In genomic region chr1:233114159-233114558, GRCh38 we compare ENCODE assay signal across 12 cellular contexts.
DNase-seq lines count a peak whose midpoint lies in the region; ATAC-seq, FAIRE-seq and TF ChIP-seq lines count a peak whose summit lies in the region.
"Had no signal": no experiment of that assay in that cellular context is flagged by ENCODE, and none has a peak within 500 bp of the region (broad histone marks: within the 10 kb centered on the region; RNA-seq: fewer than 3 reads in every experiment).

No MANE protein-coding gene starts in this region.

- intact Hi-C loops in stomach (cut with DNase I; ENCODE audit: low total_unique reads), result no loop called here

- peaks cover 2% of the 10 kb centered on the region for H3K36me3 Mint-ChIP-seq in astrocyte (ENCODE audit: low read depth, unreplicated experiment)

- H3K9me3 ChIP-seq in HUES6 (ENCODE audit: control insufficient read depth, insufficient read depth, low read depth, low read length), result no peaks in the 10 kb centered on the region
- no peaks in the 10 kb centered on the region for H3K9me3 ChIP-seq in astrocyte (ENCODE audit: insufficient read depth, low read depth, low read length)
- H3K9me3 ChIP-seq in keratinocyte (ENCODE audit: control insufficient read depth, low read depth, low read length), result no peaks in the 10 kb centered on the region
- H3K9me3 ChIP-seq in stomach, result no peaks in the 10 kb centered on the region
- H3K9me3 ChIP-seq: tibial artery had no signal

- H3K9me1 ChIP-seq in keratinocyte (ENCODE audit: control insufficient read depth, extremely low read depth, insufficient read depth, low read length), result no peaks in the 10 kb centered on the region

- DNase-seq in astrocyte (ENCODE audit: low read depth) (peak; percentile 79), keratinocyte (ENCODE audit: low read depth, low spot score) (no peak), GM10248 (ENCODE audit: extremely low spot score) (no peak), stomach (no peak), DMS153 treated with DMSO at 0.1 percent for 48 hours (lab: John Stamatoyannopoulos, UW; ENCODE audit: unreplicated experiment) (no peak)
- DNase-seq: NCI-H345 had no signal

- H2AFZ ChIP-seq in ACC112 (ENCODE audit: low read length, unreplicated experiment) (no peak overlapping the region), astrocyte (ENCODE audit: low read depth, low read length) (no peak overlapping the region), keratinocyte (ENCODE audit: control insufficient read depth, low read length) (no peak overlapping the region)

- TF ChIP-seq POLR2A in stomach (IDR thresholded peaks at IDR 0.05), result no peak

- H3K27me3 ChIP-seq in ACC112 (ENCODE audit: insufficient read depth, low read length), result no peaks in the 10 kb centered on the region
- no peaks in the 10 kb centered on the region for H3K27me3 ChIP-seq in HUES6 (ENCODE audit: control insufficient read depth, insufficient read depth, low read length)
- H3K27me3 ChIP-seq in astrocyte (ENCODE audit: insufficient read depth, low read length), result no peaks in the 10 kb centered on the region
- H3K27me3 ChIP-seq in keratinocyte (ENCODE audit: control insufficient read depth, extremely low read depth, insufficient read depth, low read length), result no peaks in the 10 kb centered on the region
- H3K27me3 ChIP-seq in stomach, result no peaks in the 10 kb centered on the region
- H3K27me3 ChIP-seq: tibial artery had no signal

- H3K4me1 Mint-ChIP-seq in astrocyte (ENCODE audit: low read depth, unreplicated experiment), result peaks cover 40% of the 10 kb centered on the region

- CTCF ChIA-PET in GM10248 (lab: Yijun Ruan, JAX), result no interaction called here

- FAIRE-seq in astrocyte (lab: Jason Lieb, UNC), result no peak
- FAIRE-seq in keratinocyte (lab: Jason Lieb, UNC), result peak; percentile 86
- FAIRE-seq: D721Med had no signal

- 79 to 87% (median 85%) methylated on average over 5 of the region's 5 CpGs for WGBS in stomach, 5 donors

- ATAC-seq in HG03039 (IDR thresholded peaks at IDR 0.05; ENCODE audit: unreplicated experiment), result no peak
- ATAC-seq: activated naive CD4-positive, alpha-beta T cell treated with anti-CD3 and anti-CD28 coated beads, Interleukin-2, amount 50 U/mL, for 72 hours had no signal

- H3K4me2 ChIP-seq in astrocyte (ENCODE audit: low read length) (peak overlapping the region; percentile 88), keratinocyte (ENCODE audit: control insufficient read depth, extremely low read depth, insufficient read depth, low read depth, low read length) (peak overlapping the region; percentile 79)

- no peaks in the 10 kb centered on the region for H3K27me3 Mint-ChIP-seq in astrocyte (ENCODE audit: low read depth, unreplicated experiment)

- POLR2A ChIA-PET in GM10248 (lab: Yijun Ruan, JAX), result no interaction called here

- no peak for TF ChIP-seq EP300 in stomach (IDR thresholded peaks at IDR 0.05)

- TF ChIP-seq CTCF in astrocyte (IDR thresholded peaks at IDR 0.05; ENCODE audit: insufficient read depth, low read depth, low read length) (no peak), keratinocyte (optimal IDR thresholded peaks at IDR 0.05 in 1 of 3, IDR thresholded peaks at IDR 0.05 in 1 of 3, conservative IDR thresholded peaks at IDR 0.05 in 1 of 3; ENCODE audit: extremely low read depth in 1 of 3, insufficient read depth in 2 of 3, low read length in 3 of 3) (no peak), GM10248 (IDR thresholded peaks at IDR 0.05; ENCODE audit: control extremely low read depth, extremely low read depth, low read depth, missing control alignments) (no peak), stomach (IDR thresholded peaks at IDR 0.05) (no peak)

- H3K4me1 ChIP-seq in ACC112 (ENCODE audit: control insufficient read depth, insufficient read depth, low read length, unreplicated experiment) (peaks cover 36% of the 10 kb centered on the region), HUES6 (ENCODE audit: control insufficient read depth, insufficient read depth, low read length) (peaks cover 41% of the 10 kb centered on the region), astrocyte (ENCODE audit: insufficient read depth, low read length) (peaks cover 29% of the 10 kb centered on the region), keratinocyte (ENCODE audit: control insufficient read depth, extremely low read depth, insufficient read depth, low read length) (peaks cover 43% of the 10 kb centered on the region), stomach (peaks cover 0 to 18% (median 5%) of the 10 kb centered on the region in 4 donors)

- dilution Hi-C loops in keratinocyte (cut with MboI; ENCODE audit: extremely low pct_ligation_motif_present, low sequenced_read_pairs), result no loop called here

- H3K36me3 ChIP-seq in ACC112 (ENCODE audit: insufficient read depth, low read length) (peaks cover 7% of the 10 kb centered on the region; the same call in 1 of the 2 replicates), HUES6 (ENCODE audit: control insufficient read depth, insufficient read depth, low read length) (peaks cover 7% of the 10 kb centered on the region; the same call in 1 of the 2 replicates), astrocyte (ENCODE audit: insufficient read depth, low read length) (no peaks in the 10 kb centered on the region), keratinocyte (ENCODE audit: control insufficient read depth in 2 of 2, extremely low read depth in 1 of 2, insufficient read depth in 2 of 2, low read length in 2 of 2) (no peaks in the 10 kb centered on the region), stomach (peaks cover 0 to 3% (median 0%) of the 10 kb centered on the region in 4 donors)
- H3K36me3 ChIP-seq: tibial artery had no signal

- H3K79me2 ChIP-seq in ACC112 (ENCODE audit: control insufficient read depth, insufficient read depth, low read length, unreplicated experiment), result no peaks in the 10 kb centered on the region
- no peaks in the 10 kb centered on the region for H3K79me2 ChIP-seq in astrocyte (ENCODE audit: insufficient read depth, low read length)
- no peaks in the 10 kb centered on the region for H3K79me2 ChIP-seq in keratinocyte (ENCODE audit: control insufficient read depth, insufficient read depth, low read length)

- H3K9ac ChIP-seq in HUES6 (ENCODE audit: low read length) (peak overlapping the region; percentile 91), astrocyte (ENCODE audit: low read length) (peak overlapping the region; percentile 91), keratinocyte (ENCODE audit: control insufficient read depth, extremely low read depth, insufficient read depth, low read length) (peak overlapping the region; percentile 83)

- H3K4me3 ChIP-seq in ACC112 (ENCODE audit: low read depth, low read length) (peak overlapping the region; percentile 55), HUES6 (ENCODE audit: low read depth, low read length) (no peak overlapping the region; the same call in 1 of the 2 replicates), astrocyte (ENCODE audit: insufficient read depth, low read depth, low read length) (peak overlapping the region; percentile 9), keratinocyte (ENCODE audit: control insufficient read depth in 2 of 3, extremely low read depth in 1 of 3, insufficient read depth in 2 of 3, low read depth in 1 of 3, low read length in 3 of 3) (peak overlapping the region in 1 of 3 experiments; percentile 2), stomach (no peak overlapping the region)
- H3K4me3 ChIP-seq: tibial artery had no signal

- H4K20me1 ChIP-seq in astrocyte (ENCODE audit: insufficient read depth, low read length), result no peaks in the 10 kb centered on the region
- H4K20me1 ChIP-seq in keratinocyte (ENCODE audit: control insufficient read depth, extremely low read depth, insufficient read depth, low read length), result no peaks in the 10 kb centered on the region

- no peaks in the 10 kb centered on the region for H3K9me3 Mint-ChIP-seq in astrocyte (ENCODE audit: unreplicated experiment)
- H3K9me3 Mint-ChIP-seq: activated naive CD4-positive, alpha-beta T cell treated with anti-CD3 and anti-CD28 coated beads, Interleukin-2, amount 50 U/mL, for 72 hours had no signal

- peak overlapping the region; percentile 46 for H3K4me3 Mint-ChIP-seq in astrocyte (ENCODE audit: unreplicated experiment)

- H3K27ac ChIP-seq in ACC112 (ENCODE audit: low read depth, low read length), result peak overlapping the region; percentile 98
- peak overlapping the region; percentile 97 for H3K27ac ChIP-seq in HUES6 (ENCODE audit: low read depth, low read length)
- H3K27ac ChIP-seq in astrocyte (ENCODE audit: low read depth, low read length), result peak overlapping the region; percentile 98
- peak overlapping the region; percentile 98 for H3K27ac ChIP-seq in keratinocyte (ENCODE audit: control insufficient read depth, insufficient read depth, low read length)
- peak overlapping the region in 2 of 5 donors; percentile 78 to 84 for H3K27ac ChIP-seq in stomach

- H3K27ac Mint-ChIP-seq in astrocyte (ENCODE audit: unreplicated experiment), result peak overlapping the region; percentile 100

Comparison
In these comparisons a context has a peak if more than half of its experiments do, and no peak if none do; other contexts are left out.
1. H3K4me3 ChIP-seq: peak in ACC112 (single experiment) and astrocyte (single experiment); none in HUES6 (single experiment) and stomach (0 of 4).
2. Peak in every context shown above with its lines, with median percentiles within 50 percentile points of each other: H3K9ac ChIP-seq.